In the genomic region with DNA sequence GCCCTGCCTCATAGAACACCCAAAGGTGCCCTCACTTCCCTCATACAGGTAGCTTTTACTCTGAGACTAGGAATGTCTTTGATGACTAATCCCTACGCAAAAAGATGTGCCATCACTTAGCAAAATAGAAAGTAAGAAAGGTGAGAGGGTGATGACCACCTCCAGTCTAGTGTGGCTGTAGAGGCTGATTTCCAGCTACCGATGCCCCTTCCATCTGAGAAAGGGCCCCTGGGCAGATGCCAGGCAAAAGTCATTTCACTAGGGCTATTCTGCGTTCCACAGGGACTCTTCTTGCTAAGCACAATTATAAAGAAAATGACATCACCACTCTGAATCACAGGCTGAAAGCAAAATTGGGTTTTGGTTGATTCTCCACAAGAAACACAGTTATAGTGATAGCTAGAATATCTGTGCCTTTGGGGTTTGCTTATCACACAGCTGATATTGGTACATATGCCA, we compare ENCODE assay signal across 8 cellular contexts.
A peak's percentile ranks its signal among the peaks of the same experiment; 100 is the strongest.
DNase-seq lines count a peak whose midpoint lies in the region; ATAC-seq and TF ChIP-seq lines count a peak whose summit lies in the region.

No MANE protein-coding gene starts in this region.

- no peak overlapping the region for H3K4me3 ChIP-seq in fibroblast of mammary gland (ENCODE audit: control insufficient read depth, low read depth, low read length)

- ATAC-seq in GM18520 (IDR thresholded peaks at IDR 0.05; ENCODE audit: unreplicated experiment) = peak; percentile 44
- no peak for ATAC-seq in GM21619 (IDR thresholded peaks at IDR 0.05; ENCODE audit: unreplicated experiment)

- peak; percentile 34 for DNase-seq in activated CD4-positive, CD25-positive, alpha-beta regulatory T cell treated with anti-CD3 and anti-CD28 coated beads, Interleukin-2, amount 50 U/mL, for 72 hours
- DNase-seq in fibroblast of mammary gland (ENCODE audit: low read depth) (peak; percentile 39), NCI-H1436 treated with DMSO at 0.1 percent for 48 hours (lab: John Stamatoyannopoulos, UW) (no peak), Kasumi-1 (lab: John Stamatoyannopoulos, UW) (no peak), NCI-H526 treated with DMSO at 0.1 percent for 48 hours (lab: John Stamatoyannopoulos, UW) (no peak)
- peak; percentile 75 for DNase-seq in stimulated activated CD4-positive, alpha-beta T cell treated with anti-CD3 and anti-CD28 coated beads, Interleukin-1b, Interleukin-23, amount 100 ng/mL, for 48 hours

- TF ChIP-seq CTCF in fibroblast of mammary gland (conservative IDR thresholded peaks at IDR 0.05; ENCODE audit: control insufficient read depth, insufficient read depth, low read depth, low read length) = no peak

Comparison
In these comparisons a context has a peak if more than half of its experiments do, and no peak if none do; other contexts are left out.
1. DNase-seq: peak in activated CD4-positive, CD25-positive, alpha-beta regulatory T cell treated with anti-CD3 and anti-CD28 coated beads, Interleukin-2, amount 50 U/mL, for 72 hours (single experiment), fibroblast of mammary gland (single experiment) and stimulated activated CD4-positive, alpha-beta T cell treated with anti-CD3 and anti-CD28 coated beads, Interleukin-1b, Interleukin-23, amount 100 ng/mL, for 48 hours (single experiment); none in NCI-H1436 treated with DMSO at 0.1 percent for 48 hours (single experiment), Kasumi-1 (0 of 2) and NCI-H526 treated with DMSO at 0.1 percent for 48 hours (single experiment).